Comparison of ENCODE assay signal across 23 cellular contexts in genomic region chr13:66765559-66765958, GRCh38.
"Had no signal": no experiment of that assay in that cellular context is flagged by ENCODE, and none has a peak within 500 bp of the region (broad histone marks: within the 10 kb centered on the region; RNA-seq: fewer than 3 reads in every experiment).

No MANE protein-coding gene starts in this region.

- DNase-seq: effector memory CD4-positive, alpha-beta T cell; gastrocnemius medialis; heart right ventricle; hypothalamus; kidney glomerular epithelial cell; left lung; lower lobe of right lung; midbrain; nucleus accumbens; ovary; sigmoid colon; stimulated activated CD4-positive, alpha-beta T cell treated with anti-CD3 and anti-CD28 coated beads, Interleukin-2, amount 100 ng/mL, for 24 hours; stimulated activated CD4-positive, alpha-beta T cell treated with anti-CD3 and anti-CD28 coated beads, Interleukin-4, amount 100 ng/mL, for 4 hours; stimulated activated naive B cell treated with anti-CD40 and anti-IgM and Interleukin-4, amounts not matched to agents 10 μg/mL and 1 μg/mL and 100 μg/mL, for 72 hours; stimulated activated naive CD8-positive, alpha-beta T cell treated with anti-CD3 and anti-CD28 coated beads, Interleukin-15, amount 100 ng/mL, for 72 hours; testis; transverse colon had no signal

- ATAC-seq: gastrocnemius medialis; heart right ventricle; left lung; lower lobe of right lung; natural killer cell treated with Interleukin-12 subunit alpha and Interleukin-12 subunit beta and Interleukin-15 and Interleukin-18, amount 100 ng/mL, for 72 hours; stimulated activated naive B cell treated with anti-CD40 and anti-IgM and Interleukin-4, amounts not matched to agents 10 μg/mL and 1 μg/mL and 100 μg/mL, for 72 hours; stimulated activated naive CD8-positive, alpha-beta T cell treated with anti-CD3 and anti-CD28 coated beads, Interleukin-15, amount 100 ng/mL, for 72 hours had no signal

- H2AFZ ChIP-seq: neural progenitor cell had no signal

- H3K4me2 ChIP-seq: neural progenitor cell had no signal

- H3K36me3 ChIP-seq: esophagus muscularis mucosa, gastrocnemius medialis, heart right ventricle, left lung, lower lobe of right lung, neural progenitor cell, ovary, right atrium auricular region, sigmoid colon, transverse colon had no signal

- H3K4me1 ChIP-seq: esophagus muscularis mucosa, gastrocnemius medialis, heart right ventricle, left lung, lower lobe of right lung, neural progenitor cell, right atrium auricular region, sigmoid colon, testis, transverse colon had no signal

- H3K4me3 ChIP-seq: esophagus muscularis mucosa, gastrocnemius medialis, heart right ventricle, left lung, lower lobe of right lung, neural progenitor cell, ovary, right atrium auricular region, sigmoid colon, skin epidermis, testis, transverse colon had no signal

- H3K27ac ChIP-seq: epithelial cell of prostate, esophagus muscularis mucosa, gastrocnemius medialis, heart right ventricle, left lung, lower lobe of right lung, neural progenitor cell, ovary, right atrium auricular region, sigmoid colon, skin epidermis, testis, transverse colon had no signal

- H3K9me3 ChIP-seq: gastrocnemius medialis, ovary, testis had no signal
